In genomic region chr1:242523282-242523967, GRCh38 we compare ENCODE assay signal across 10 cellular contexts. TPM values are rescaled to one million over a fixed set of nuclear protein-coding genes. Genes with fewer than 3 reads are reported as not detected.
DNase-seq lines count a peak whose midpoint lies in the region; ATAC-seq, FAIRE-seq and TF ChIP-seq lines count a peak whose summit lies in the region.
"Had no signal": no experiment of that assay in that cellular context is flagged by ENCODE, and none has a peak within 500 bp of the region (broad histone marks: within the 10 kb centered on the region; RNA-seq: fewer than 3 reads in every experiment).

No MANE protein-coding gene starts in this region.

- H3K9ac ChIP-seq in BLaER1 = no peak overlapping the region
- no peak overlapping the region for H3K9ac ChIP-seq in MM.1S (ENCODE audit: low read length)
- H3K9ac ChIP-seq in endothelial cell of umbilical vein (replicated peaks; ENCODE audit: extremely low read depth, insufficient read depth, low read length) = no peak overlapping the region

- H3K27ac ChIP-seq in BLaER1 = no peak overlapping the region
- no peak overlapping the region for H3K27ac ChIP-seq in MM.1S (ENCODE audit: low read length)
- H3K27ac ChIP-seq in endothelial cell of umbilical vein (ENCODE audit: insufficient read depth, low read depth, low read length) = no peak overlapping the region
- H3K27ac ChIP-seq in osteoblast (ENCODE audit: low read depth, low read length) = no peak overlapping the region

- no peak overlapping the region for H2AFZ ChIP-seq in MM.1S (ENCODE audit: low read length)
- no peak overlapping the region for H2AFZ ChIP-seq in endothelial cell of umbilical vein (ENCODE audit: low read depth, low read length)
- H2AFZ ChIP-seq in osteoblast (ENCODE audit: low read length) = no peak overlapping the region

- H3K9me3 ChIP-seq in BLaER1 (peaks cover 16% of the 10 kb centered on the region), MM.1S (replicated peaks; ENCODE audit: insufficient read depth, low read length) (no peaks in the 10 kb centered on the region), endothelial cell of umbilical vein (replicated peaks; ENCODE audit: control insufficient read depth, insufficient read depth, low read length) (no peaks in the 10 kb centered on the region), osteoblast (ENCODE audit: low read depth, low read length) (no peaks in the 10 kb centered on the region)

- TF ChIP-seq CTCF in MM.1S (IDR thresholded peaks at IDR 0.05; ENCODE audit: low read length) = no peak
- no peak for TF ChIP-seq CTCF in endothelial cell of umbilical vein (IDR thresholded peaks at IDR 0.05; ENCODE audit: extremely low read depth in 1 of 2, insufficient read depth in 1 of 2, low read depth in 1 of 2, low read length in 2 of 2)
- no peak for TF ChIP-seq CTCF in osteoblast (IDR thresholded peaks at IDR 0.05; ENCODE audit: extremely low read depth, low read depth, low read length)

- H3K4me2 ChIP-seq in BLaER1 = no peak overlapping the region
- H3K4me2 ChIP-seq in MM.1S (ENCODE audit: low read depth, low read length) = peak overlapping the region; percentile 60; the same call in 1 of the 2 replicates
- no peak overlapping the region for H3K4me2 ChIP-seq in endothelial cell of umbilical vein (ENCODE audit: insufficient read depth, low read length)
- no peak overlapping the region for H3K4me2 ChIP-seq in osteoblast (ENCODE audit: insufficient read depth, low read length)

- TF ChIP-seq POLR2A in endothelial cell of umbilical vein (IDR thresholded peaks at IDR 0.05; ENCODE audit: low read depth, low read length) = no peak

- H3K36me3 Mint-ChIP-seq in activated CD8-positive, alpha-beta memory T cell treated with anti-CD3 and anti-CD28 coated beads, Interleukin-2, amount 10 ng/mL, durations not matched to agents 7 days and 5 days = no peaks in the 10 kb centered on the region

- POLR2A ChIA-PET in endothelial cell of umbilical vein (lab: Charles Lee) = interaction anchor here (0.7 kb wide), 1 partner anchor 335 kb away, joined by 3 read pairs; no protein-coding TSS in a partner anchor

- no peak overlapping the region for H3K4me3 Mint-ChIP-seq in activated CD8-positive, alpha-beta memory T cell treated with anti-CD3 and anti-CD28 coated beads, Interleukin-2, amount 10 ng/mL, durations not matched to agents 7 days and 5 days

- intact Hi-C loops in endothelial cell of umbilical vein (cut with micrococcal nuclease) = no loop called here

- H4K20me1 ChIP-seq in BLaER1 = no peaks in the 10 kb centered on the region; the same call in 1 of the 2 replicates
- no peaks in the 10 kb centered on the region for H4K20me1 ChIP-seq in MM.1S (ENCODE audit: insufficient read depth, low read length)
- no peaks in the 10 kb centered on the region for H4K20me1 ChIP-seq in endothelial cell of umbilical vein (replicated peaks; ENCODE audit: control insufficient read depth, extremely low read depth, insufficient read depth, low read length)
- H4K20me1 ChIP-seq in osteoblast (ENCODE audit: insufficient read depth, low read length) = no peaks in the 10 kb centered on the region

- no peaks in the 10 kb centered on the region for H3K9me2 ChIP-seq in MM.1S (replicated peaks; ENCODE audit: insufficient read depth, low read length)

- DNase-seq in MM.1S (no peak), endothelial cell of umbilical vein (ENCODE audit: low read depth, low spot score) (no peak), osteoblast (ENCODE audit: insufficient read length, low spot score, missing footprints) (peak; percentile 55), NCI-H2107 (lab: John Stamatoyannopoulos, UW) (no peak), NCI-H510A (lab: John Stamatoyannopoulos, UW) (no peak)
- no peak for DNase-seq in activated CD8-positive, alpha-beta memory T cell treated with anti-CD3 and anti-CD28 coated beads, Interleukin-2, amount 10 ng/mL, durations not matched to agents 7 days and 5 days
- DNase-seq: Kasumi-1, SHP77 treated with DMSO at 0.1 percent for 48 hours had no signal

- H3K36me3 ChIP-seq in BLaER1 (no peaks in the 10 kb centered on the region), MM.1S (replicated peaks; ENCODE audit: insufficient read depth, low read length) (no peaks in the 10 kb centered on the region), endothelial cell of umbilical vein (ENCODE audit: control insufficient read depth in 2 of 2, extremely low read depth in 1 of 2, insufficient read depth in 2 of 2, low read length in 2 of 2) (no peaks in the 10 kb centered on the region), osteoblast (ENCODE audit: insufficient read depth, low read length) (no peaks in the 10 kb centered on the region)

- no peaks in the 10 kb centered on the region for H3K9me1 ChIP-seq in endothelial cell of umbilical vein (replicated peaks; ENCODE audit: control insufficient read depth, extremely low read depth, insufficient read depth, low read length)

- H3K4me1 ChIP-seq in BLaER1 (0 out of 2 replicates have a peak, but pooled peaks cover 6% of the 10 kb centered on the region), MM.1S (ENCODE audit: low read length) (no peaks in the 10 kb centered on the region), endothelial cell of umbilical vein (ENCODE audit: control insufficient read depth, extremely low read depth, insufficient read depth, low read length) (no peaks in the 10 kb centered on the region), osteoblast (ENCODE audit: insufficient read depth, low read length) (no peaks in the 10 kb centered on the region)

- peaks cover 55% of the 10 kb centered on the region for H3K27me3 Mint-ChIP-seq in activated CD8-positive, alpha-beta memory T cell treated with anti-CD3 and anti-CD28 coated beads, Interleukin-2, amount 10 ng/mL, durations not matched to agents 7 days and 5 days

- ATAC-seq in activated CD8-positive, alpha-beta memory T cell treated with anti-CD3 and anti-CD28 coated beads, Interleukin-2, amount 10 ng/mL, durations not matched to agents 7 days and 5 days = no peak
- no peak for ATAC-seq in GM19324 (IDR thresholded peaks at IDR 0.05; ENCODE audit: low FRiP score, unreplicated experiment)

- H3K27ac Mint-ChIP-seq in activated CD8-positive, alpha-beta memory T cell treated with anti-CD3 and anti-CD28 coated beads, Interleukin-2, amount 10 ng/mL, durations not matched to agents 7 days and 5 days = no peak overlapping the region

- FAIRE-seq in endothelial cell of umbilical vein (lab: Jason Lieb, UNC) = no peak

- H3K4me3 ChIP-seq in BLaER1 (peak overlapping the region; percentile 47; the same call in 1 of the 2 replicates), MM.1S (ENCODE audit: low read length) (no peak overlapping the region), endothelial cell of umbilical vein (replicated peaks in 1 of 3; ENCODE audit: insufficient read depth in 1 of 3, low read depth in 1 of 3, low read length in 3 of 3) (no peak overlapping the region), osteoblast (ENCODE audit: insufficient read depth, low read length) (no peak overlapping the region)

- no TSS peak for BruUV-seq in endothelial cell of umbilical vein (replicated peaks; lab: Mats Ljungman, UMichigan)

- no peaks in the 10 kb centered on the region for H3F3A ChIP-seq in MM.1S (ENCODE audit: insufficient read depth, low read length)

- dilution Hi-C loops in endothelial cell of umbilical vein (cut with MboI; ENCODE audit: extremely low pct_ligation_motif_present, low sequenced_read_pairs) = no loop called here

- CTCF ChIA-PET in endothelial cell of umbilical vein (lab: Charles Lee) = no interaction called here
- CTCF ChIA-PET in activated CD8-positive, alpha-beta memory T cell treated with anti-CD3 and anti-CD28 coated beads, Interleukin-2, amount 10 ng/mL, durations not matched to agents 7 days and 5 days (lab: Charles Lee) = no interaction called here

- H3K79me2 ChIP-seq in MM.1S (ENCODE audit: low read length) = no peaks in the 10 kb centered on the region
- H3K79me2 ChIP-seq in endothelial cell of umbilical vein (ENCODE audit: control insufficient read depth, insufficient read depth, low read length) = no peaks in the 10 kb centered on the region
- H3K79me2 ChIP-seq in osteoblast (ENCODE audit: insufficient read depth, low read length) = no peaks in the 10 kb centered on the region

- no peaks in the 10 kb centered on the region for H3K9me3 Mint-ChIP-seq in activated CD8-positive, alpha-beta memory T cell treated with anti-CD3 and anti-CD28 coated beads, Interleukin-2, amount 10 ng/mL, durations not matched to agents 7 days and 5 days (ENCODE audit: low read depth)

- peaks cover 20% of the 10 kb centered on the region for H3K27me3 ChIP-seq in BLaER1
- no peaks in the 10 kb centered on the region for H3K27me3 ChIP-seq in MM.1S (replicated peaks; ENCODE audit: insufficient read depth, low read length)
- H3K27me3 ChIP-seq in endothelial cell of umbilical vein (ENCODE audit: control insufficient read depth in 2 of 2, insufficient read depth in 2 of 2, low read length in 2 of 2) = peaks cover 27 to 29% of the 10 kb centered on the region in 2 experiments
- peaks cover 32% of the 10 kb centered on the region for H3K27me3 ChIP-seq in osteoblast (ENCODE audit: insufficient read depth, low read length)

- H3K4me1 Mint-ChIP-seq in activated CD8-positive, alpha-beta memory T cell treated with anti-CD3 and anti-CD28 coated beads, Interleukin-2, amount 10 ng/mL, durations not matched to agents 7 days and 5 days = peaks cover 14% of the 10 kb centered on the region

TF ChIP-seq in endothelial cell of umbilical vein, 7 proteins besides CTCF, POLR2A, EP300 and RAD21:
- TF ChIP-seq EZH2 (IDR thresholded peaks at IDR 0.05; ENCODE audit: borderline replicate concordance, low read depth, low read length, severe bottlenecking) (peak; percentile 67), JUN (IDR thresholded peaks at IDR 0.05; ENCODE audit: borderline replicate concordance, insufficient read depth, insufficient read length, low read depth) (no peak)
TF ChIP-seq in endothelial cell of umbilical vein: peak in this region for 1.

RNA-seq across cellular contexts. Expression of gene PLD5, which starts 1.1 kb away (rescaled TPM):
- total RNA-seq in endothelial cell of umbilical vein = not detected in 2 replicates
- not detected in 2 replicates for polyA plus RNA-seq in endothelial cell of umbilical vein
- not detected in 2 replicates for polyA plus RNA-seq in endothelial cell of umbilical vein (2011; cell fraction: cytosol; rRNA removed)
- not detected in 2 replicates for polyA plus RNA-seq in endothelial cell of umbilical vein (2011; cell fraction: nucleus; rRNA removed)
- polyA plus RNA-seq in endothelial cell of umbilical vein (2012) = not detected in 2 replicates
- not detected in 2 replicates for polyA minus RNA-seq in endothelial cell of umbilical vein
- polyA minus RNA-seq in endothelial cell of umbilical vein (2011; cell fraction: cytosol; rRNA and poly(A)+ RNA removed) = not detected
- not detected in 2 replicates for polyA minus RNA-seq in endothelial cell of umbilical vein (2011; cell fraction: nucleus; rRNA and poly(A)+ RNA removed)
- not detected in 2 replicates for total RNA-seq in osteoblast
- total RNA-seq in activated CD8-positive, alpha-beta memory T cell treated with anti-CD3 and anti-CD28 coated beads, Interleukin-2, amount 10 ng/mL, durations not matched to agents 7 days and 5 days = not detected
